30 cellular contexts compared by ENCODE assay signal in genomic region chr2:216842634-216843033, GRCh38. TPM values are rescaled to one million over a fixed set of nuclear protein-coding genes. Genes with fewer than 3 reads are reported as not detected.
DNase-seq lines count a peak whose midpoint lies in the region; ATAC-seq and TF ChIP-seq lines count a peak whose summit lies in the region.
"Had no signal": no experiment of that assay in that cellular context is flagged by ENCODE, and none has a peak within 500 bp of the region (broad histone marks: within the 10 kb centered on the region; RNA-seq: fewer than 3 reads in every experiment).

No MANE protein-coding gene starts in this region.

- H2AFZ ChIP-seq in neuronal stem cell (ENCODE audit: low read length): peak overlapping the region; percentile 30

- no peak overlapping the region for H4K8ac ChIP-seq in neuronal stem cell (ENCODE audit: low read depth, low read length)

- H2AK5ac ChIP-seq in neuronal stem cell (ENCODE audit: low read depth, low read length): no peak overlapping the region

- no peaks in the 10 kb centered on the region for H3K27me3 ChIP-seq in heart right ventricle
- no peaks in the 10 kb centered on the region for H3K27me3 ChIP-seq in neuronal stem cell (ENCODE audit: control insufficient read depth in 3 of 3, insufficient read depth in 3 of 3, low read depth in 1 of 3, low read length in 3 of 3)
- H3K27me3 ChIP-seq in vagina: no peaks in the 10 kb centered on the region
- H3K27me3 ChIP-seq in prostate gland (replicated peaks; ENCODE audit: insufficient read depth): no peaks in the 10 kb centered on the region
- H3K27me3 ChIP-seq: right lobe of liver, thyroid gland had no signal

- no peak for TF ChIP-seq POLR2A in vagina (IDR thresholded peaks at IDR 0.05)
- TF ChIP-seq POLR2A in prostate gland (IDR thresholded peaks at IDR 0.05): no peak

- no peak overlapping the region for H3K4me2 ChIP-seq in neuronal stem cell (ENCODE audit: insufficient read depth, low read length, poor library complexity, severe bottlenecking)

- no peak overlapping the region for H3K9ac ChIP-seq in neuronal stem cell (ENCODE audit: low read depth, low read length, poor library complexity)

- 49 to 53% methylated on average over 10 of the region's 10 CpGs for WGBS in heart right ventricle, 2 donors
- WGBS in neuronal stem cell (ENCODE audit: extremely low coverage in 2 of 2, insufficient read length in 2 of 2, insufficient replicate concordance in 1 of 2), 2 donors: no CpG with 5 or more reads among the region's 10 CpGs
- WGBS in prostate gland: 80% methylated on average over 10 of the region's 10 CpGs

- H2BK120ac ChIP-seq in neuronal stem cell (ENCODE audit: low read depth, low read length): no peak overlapping the region

- H2BK12ac ChIP-seq in neuronal stem cell (ENCODE audit: low read length): no peak overlapping the region

- H3K9me3 ChIP-seq in heart right ventricle: peaks cover 0 to 8% (median 0%) of the 10 kb centered on the region in 11 donors
- H3K9me3 ChIP-seq in neuronal stem cell (replicated peaks in 1 of 2; ENCODE audit: control insufficient read depth in 2 of 2, insufficient read depth in 1 of 2, low read depth in 1 of 2, low read length in 2 of 2): peaks cover 0 to 10% of the 10 kb centered on the region in 2 donors
- H3K9me3 ChIP-seq in vagina: no peaks in the 10 kb centered on the region
- no peaks in the 10 kb centered on the region for H3K9me3 ChIP-seq in prostate gland
- H3K9me3 ChIP-seq: right lobe of liver, thyroid gland had no signal

- ATAC-seq in heart right ventricle (peak; percentile 30 to 79 (median 66)), GM18909 (IDR thresholded peaks at IDR 0.05; ENCODE audit: poor library complexity, unreplicated experiment) (no peak)
- ATAC-seq: activated T-cell treated with anti-CD3 and anti-CD28 coated beads, Interleukin-2, amount 50 U/mL, for 72 hours had no signal

- no peak overlapping the region for H3K18ac ChIP-seq in neuronal stem cell (ENCODE audit: low read length)

- no peaks in the 10 kb centered on the region for H3K79me1 ChIP-seq in neuronal stem cell (ENCODE audit: low read depth, low read length)

- peaks cover 0 to 42% (median 14%) of the 10 kb centered on the region in 9 donors for H3K4me1 ChIP-seq in heart right ventricle
- H3K4me1 ChIP-seq in neuronal stem cell (ENCODE audit: control insufficient read depth in 2 of 2, insufficient read depth in 1 of 2, low read depth in 1 of 2, low read length in 2 of 2): peaks cover 5% of the 10 kb centered on the region in 2 donors
- peaks cover 16% of the 10 kb centered on the region for H3K4me1 ChIP-seq in vagina
- no peaks in the 10 kb centered on the region for H3K4me1 ChIP-seq in prostate gland (replicated peaks)
- H3K4me1 ChIP-seq: right lobe of liver, thyroid gland had no signal

- H2BK15ac ChIP-seq in neuronal stem cell (ENCODE audit: low read length): no peak overlapping the region

- no peak overlapping the region for H3K14ac ChIP-seq in neuronal stem cell (ENCODE audit: low read length)

- H3K4me3 ChIP-seq in heart right ventricle (no peak overlapping the region), neuronal stem cell (ENCODE audit: low read length in 2 of 2) (no peak overlapping the region), vagina (no peak overlapping the region), prostate gland (no peak overlapping the region)
- H3K4me3 ChIP-seq: right lobe of liver, SK-N-MC, thyroid gland had no signal

- H2BK5ac ChIP-seq in neuronal stem cell (ENCODE audit: low read length): no peak overlapping the region

- no peak overlapping the region for H4K91ac ChIP-seq in neuronal stem cell (ENCODE audit: low read depth, low read length, poor library complexity)

- H3K27ac ChIP-seq in heart right ventricle (peak overlapping the region in 1 of 10 donors; percentile 11), neuronal stem cell (replicated peaks; ENCODE audit: low read length) (no peak overlapping the region), vagina (peak overlapping the region; percentile 24), prostate gland (no peak overlapping the region)
- H3K27ac ChIP-seq: right lobe of liver, SK-N-MC, thyroid gland had no signal

- no peak overlapping the region for H3K4ac ChIP-seq in neuronal stem cell (ENCODE audit: low read length)

- no peak overlapping the region for H3K23ac ChIP-seq in neuronal stem cell (ENCODE audit: low read depth, low read length, poor library complexity)

- peak; percentile 18 for DNase-seq in NCI-H2171 treated with DMSO at 0.1 percent for 48 hours (lab: John Stamatoyannopoulos, UW)
- no peak for DNase-seq in NCI-H2171 (lab: John Stamatoyannopoulos, UW)
- peak; percentile 53 for DNase-seq in heart right ventricle
- no peak for DNase-seq in neuronal stem cell (ENCODE audit: low spot score)
- DNase-seq in vagina (ENCODE audit: extremely low spot score in 2 of 2): no peak
- DNase-seq in dedifferentiated amniotic fluid mesenchymal stem cell (ENCODE audit: extremely low spot score): no peak
- no peak for DNase-seq in prostate gland (ENCODE audit: low spot score)
- DNase-seq: activated CD4-positive, alpha-beta T cell treated with anti-CD3 and anti-CD28 coated beads for 48 hours; activated naive CD4-positive, alpha-beta T cell treated with anti-CD3 and anti-CD28 coated beads for 36 hours; activated T-cell treated with anti-CD3 and anti-CD28 coated beads, Interleukin-2, amount 50 U/mL, for 72 hours; amniotic stem cell; DMS53; GDM1; GOT3; KG1; mesenchymal stem cell; MM.1S; naive B cell; NCI-H1436; NCI-H2107; NCI-H510A treated with DMSO at 0.1 percent for 48 hours; right lobe of liver; T-helper 2 cell; thyroid gland had no signal

- H3K36me3 ChIP-seq in heart right ventricle (no peaks in the 10 kb centered on the region), neuronal stem cell (replicated peaks in 1 of 2; ENCODE audit: control insufficient read depth in 2 of 2, insufficient read depth in 2 of 2, low read length in 2 of 2) (no peaks in the 10 kb centered on the region), vagina (no peaks in the 10 kb centered on the region), prostate gland (no peaks in the 10 kb centered on the region)
- H3K36me3 ChIP-seq: right lobe of liver, thyroid gland had no signal

- TF ChIP-seq CTCF in heart right ventricle (IDR thresholded peaks at IDR 0.05) (no peak), vagina (IDR thresholded peaks at IDR 0.05) (no peak), prostate gland (IDR thresholded peaks at IDR 0.05) (no peak)

- intact Hi-C loops in heart right ventricle (cut with DNase I): loop anchor here in 1 of 10 donors (5.0 kb wide), 1 partner anchor 145 kb away; the partner anchor contains the start of gene IGFBP5
- intact Hi-C loops in vagina (cut with DNase I): no loop called here
- intact Hi-C loops in prostate gland (cut with DNase I): no loop called here

RNA-seq across cellular contexts. Expression of gene TNP1, which starts 17.2 kb away (rescaled TPM):
- not detected for total RNA-seq in heart right ventricle
- polyA plus RNA-seq in heart right ventricle: not detected
- polyA plus RNA-seq in neuronal stem cell (2013, experiment 1 of 2): 0.15 TPM
- polyA plus RNA-seq in neuronal stem cell (2013, experiment 2 of 2): not detected
- total RNA-seq in vagina: not detected
- 100 to 1,000 TPM in 1 of 2 donors, not detected in 1; 251 TPM for total RNA-seq in prostate gland
- total RNA-seq: A172; activated naive CD4-positive, alpha-beta T cell treated with anti-CD3 and anti-CD28 coated beads for 36 hours; activated T-cell treated with anti-CD3 and anti-CD28 coated beads, Interleukin-2, amount 50 U/mL, for 72 hours; HT1080; kidney epithelial cell; osteoblast; right lobe of liver had no signal

Comparison
In these comparisons a context has a peak if more than half of its experiments do, and no peak if none do; other contexts are left out.
1. DNase-seq: peak in NCI-H2171 treated with DMSO at 0.1 percent for 48 hours (single experiment) and heart right ventricle (2 of 2); none in NCI-H2171 (single experiment), neuronal stem cell (single experiment), vagina (0 of 2), dedifferentiated amniotic fluid mesenchymal stem cell (single experiment) and prostate gland (single experiment).